Comparison of ENCODE assay signal across 8 cellular contexts in genomic region chr17:40026816-40027613, GRCh38. TPM values are rescaled to one million over a fixed set of nuclear protein-coding genes. Genes with fewer than 3 reads are reported as not detected.
DNase-seq lines count a peak whose midpoint lies in the region; ATAC-seq and TF ChIP-seq lines count a peak whose summit lies in the region.

No MANE protein-coding gene starts in this region.

- no peaks in the 10 kb centered on the region for H3K4me1 ChIP-seq in cardiac muscle cell (ENCODE audit: low read depth)

- H3K27ac ChIP-seq in cardiac muscle cell = no peak overlapping the region

- H3K36me3 ChIP-seq in cardiac muscle cell = peaks cover 39% of the 10 kb centered on the region

- H3K4me3 ChIP-seq in cardiac muscle cell = no peak overlapping the region

- no peaks in the 10 kb centered on the region for H3K27me3 ChIP-seq in cardiac muscle cell

- ATAC-seq in HG03457 (IDR thresholded peaks at IDR 0.05; ENCODE audit: unreplicated experiment) = no peak

- DNase-seq in NCI-H1048 (lab: John Stamatoyannopoulos, UW) (peak; percentile 38), SW480 (ENCODE audit: low spot score) (peak; percentile 72), cardiac muscle cell (ENCODE audit: low read depth in 1 of 2, low spot score in 1 of 2) (peak; percentile 86 to 92), progenitor cell of endocrine pancreas (ENCODE audit: low spot score, unreplicated experiment) (peak; percentile 72), ureter (ENCODE audit: low spot score) (peak; percentile 90)
- DNase-seq in activated naive CD8-positive, alpha-beta T cell treated with anti-CD3 and anti-CD28 coated beads, Interleukin-2, amount 50 U/mL, for 16 hours (ENCODE audit: low read depth, low spot score) = peak; percentile 37

- H3K36me3 Mint-ChIP-seq in progenitor cell of endocrine pancreas (ENCODE audit: insufficient read depth) = peaks cover 12% of the 10 kb centered on the region

- H3K4me3 Mint-ChIP-seq in progenitor cell of endocrine pancreas (ENCODE audit: low read depth) = no peak overlapping the region

- peak; percentile 96 for TF ChIP-seq CTCF in GM12872 (IDR thresholded peaks at IDR 0.05; ENCODE audit: insufficient read depth, low read depth, low read length)
- peak; percentile 89 for TF ChIP-seq CTCF in cardiac muscle cell (IDR thresholded peaks at IDR 0.05; ENCODE audit: low read depth, low read length)
- peak; percentile 92 for TF ChIP-seq CTCF in progenitor cell of endocrine pancreas (IDR thresholded peaks at IDR 0.05; ENCODE audit: unreplicated experiment)

- H3K4me1 Mint-ChIP-seq in progenitor cell of endocrine pancreas (ENCODE audit: low read depth) = no peaks in the 10 kb centered on the region

- no peaks in the 10 kb centered on the region for H3K9me3 ChIP-seq in cardiac muscle cell (ENCODE audit: low read depth)

- no peaks in the 10 kb centered on the region for H3K9me3 Mint-ChIP-seq in progenitor cell of endocrine pancreas (ENCODE audit: low read depth)

- no peak overlapping the region for H3K27ac Mint-ChIP-seq in progenitor cell of endocrine pancreas

- no peaks in the 10 kb centered on the region for H3K27me3 Mint-ChIP-seq in progenitor cell of endocrine pancreas

RNA-seq across cellular contexts. Expression of gene CSF3, which starts 11.8 kb away (rescaled TPM):
- not detected in 2 replicates for total RNA-seq in cardiac muscle cell
- not detected in 2 replicates for polyA plus RNA-seq in cardiac muscle cell
- total RNA-seq in progenitor cell of endocrine pancreas = not detected in 2 replicates
- total RNA-seq in ureter = 1.0 TPM

RNA-seq across cellular contexts. Expression of gene MED24, which starts 27.2 kb away (rescaled TPM):
- total RNA-seq in cardiac muscle cell (116 and 125 TPM in 2 replicates), progenitor cell of endocrine pancreas (143 and 161 TPM in 2 replicates), ureter (87.9 TPM)
- polyA plus RNA-seq in cardiac muscle cell = 102 and 121 TPM in 2 replicates

RNA-seq across cellular contexts. Expression of gene THRA, which starts 35.8 kb away (rescaled TPM):
- total RNA-seq in cardiac muscle cell (78.1 and 87.0 TPM in 2 replicates), progenitor cell of endocrine pancreas (21.3 and 25.0 TPM in 2 replicates), ureter (54.7 TPM)
- 58.1 and 65.4 TPM in 2 replicates for polyA plus RNA-seq in cardiac muscle cell

RNA-seq across cellular contexts. Expression of gene PSMD3, which starts 46.4 kb away (rescaled TPM):
- 154 and 161 TPM in 2 replicates for total RNA-seq in cardiac muscle cell
- 139 and 160 TPM in 2 replicates for polyA plus RNA-seq in cardiac muscle cell
- total RNA-seq in progenitor cell of endocrine pancreas = 117 and 119 TPM in 2 replicates
- 99.3 TPM for total RNA-seq in ureter

Comparison
In these comparisons a context has a peak if more than half of its experiments do, and no peak if none do; other contexts are left out.
1. DNase-seq: peak in every context shown above with its lines; median percentile 90 in ureter; 89 in cardiac muscle cell; 72 in SW480; 72 in progenitor cell of endocrine pancreas; 38 in NCI-H1048; 37 in activated naive CD8-positive, alpha-beta T cell treated with anti-CD3 and anti-CD28 coated beads, Interleukin-2, amount 50 U/mL, for 16 hours.